9 cellular contexts compared by ENCODE assay signal in the genomic region with DNA sequence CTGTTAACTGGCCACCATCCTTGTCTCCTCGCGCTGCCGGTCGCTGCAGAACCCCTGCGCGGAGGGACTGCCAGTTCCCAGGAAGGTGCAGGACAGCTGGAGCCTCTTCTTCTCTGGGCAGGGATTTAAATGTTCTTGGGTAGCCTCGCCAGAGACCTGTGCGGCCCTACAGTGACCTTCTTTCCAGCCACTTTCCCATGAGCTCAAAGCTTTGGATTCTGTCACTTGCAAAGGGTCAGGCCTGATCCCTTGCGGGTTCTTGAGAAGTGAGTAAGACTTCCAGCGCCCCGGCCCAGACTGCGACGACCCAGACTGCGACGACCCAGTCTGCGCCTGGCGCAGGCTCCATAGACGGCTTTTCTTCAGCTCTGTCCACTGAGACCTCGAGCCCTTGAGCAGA. TPM values are rescaled to one million over a fixed set of nuclear protein-coding genes. Genes with fewer than 3 reads are reported as not detected.
DNase-seq lines count a peak whose midpoint lies in the region; ATAC-seq and TF ChIP-seq lines count a peak whose summit lies in the region.
"Had no signal": no experiment of that assay in that cellular context is flagged by ENCODE, and none has a peak within 500 bp of the region (broad histone marks: within the 10 kb centered on the region; RNA-seq: fewer than 3 reads in every experiment).

No MANE protein-coding gene starts in this region.

- intact Hi-C loops in CD8-positive, alpha-beta T cell (cut with DNase I, micrococcal nuclease) = loop anchor here in 1 of 2 experiments (10.0 kb wide), 1 partner anchor 563 kb away; a partner anchor contains a TSS
- intact Hi-C loops in psoas muscle (cut with DNase I) = loop anchor here in 1 of 2 donors (10.0 kb wide), 1 partner anchor 73 kb away; no protein-coding TSS in a partner anchor

- H3K9me3 ChIP-seq in CD8-positive, alpha-beta T cell (ENCODE audit: low read length) = no peaks in the 10 kb centered on the region
- H3K9me3 ChIP-seq in endodermal cell (ENCODE audit: control insufficient read depth, low read length) (no peaks in the 10 kb centered on the region), psoas muscle (no peaks in the 10 kb centered on the region)

- no peaks in the 10 kb centered on the region for H3K27me3 Mint-ChIP-seq in CD8-positive, alpha-beta T cell (ENCODE audit: low read depth)
- peaks cover 3% of the 10 kb centered on the region for H3K27me3 Mint-ChIP-seq in endodermal cell (ENCODE audit: insufficient read depth)

- H3K9me3 Mint-ChIP-seq in CD8-positive, alpha-beta T cell = no peaks in the 10 kb centered on the region
- no peaks in the 10 kb centered on the region for H3K9me3 Mint-ChIP-seq in endodermal cell

- POLR2A ChIA-PET in CD8-positive, alpha-beta T cell (lab: Charles Lee) = interaction anchor here (0.6 to 8.5 kb wide), 22 partner anchors 9 to 344 kb away, joined by 3 to 145 read pairs (median 6); a partner anchor contains a TSS

- peak in 6 of 7 experiments; percentile 18 to 72 (median 46) for DNase-seq in CD8-positive, alpha-beta T cell
- DNase-seq in activated CD4-positive, alpha-beta T cell treated with anti-CD3 and anti-CD28 coated beads for 48 hours = peak; percentile 53
- DNase-seq in endodermal cell (peak; percentile 64), psoas muscle (peak in 1 of 2 donors; percentile 64), Ammon's horn (ENCODE audit: low spot score) (no peak)

- H3K27ac ChIP-seq in CD8-positive, alpha-beta T cell (ENCODE audit: low read depth, low read length) = peak overlapping the region; percentile 94
- no peak overlapping the region for H3K27ac ChIP-seq in endodermal cell (ENCODE audit: low read depth, low read length)
- peak overlapping the region; percentile 91 for H3K27ac ChIP-seq in psoas muscle

- CTCF ChIA-PET in CD8-positive, alpha-beta T cell (lab: Charles Lee) = interaction anchor here (0.7 to 5.5 kb wide), 23 partner anchors 10 to 301 kb away, joined by 3 to 54 read pairs (median 5); a partner anchor contains a TSS

- H3K4me3 Mint-ChIP-seq in CD8-positive, alpha-beta T cell = peak overlapping the region; percentile 94
- peak overlapping the region; percentile 94 for H3K4me3 Mint-ChIP-seq in endodermal cell

- 91 to 92% methylated on average over 15 to 19 of the region's 19 CpGs for WGBS in endodermal cell (ENCODE audit: insufficient coverage in 1 of 2, insufficient read length in 1 of 2), 2 experiments
- 55 to 82% (median 78%) methylated on average over 19 of the region's 19 CpGs for WGBS in psoas muscle, 3 donors

- TF ChIP-seq CTCF in CD8-positive, alpha-beta T cell (IDR thresholded peaks at IDR 0.05) = no peak
- TF ChIP-seq CTCF in endodermal cell (conservative IDR thresholded peaks at IDR 0.05) (no peak), psoas muscle (IDR thresholded peaks at IDR 0.05) (no peak)

- TF ChIP-seq POLR2A in GM18505 (IDR thresholded peaks at IDR 0.05; ENCODE audit: borderline replicate concordance, extremely low read depth, insufficient read depth, insufficient read length) = no peak

- H3K9ac ChIP-seq in endodermal cell (ENCODE audit: extremely low read depth, low read length, poor library complexity, severe bottlenecking) = no peak overlapping the region

- H3K36me3 Mint-ChIP-seq in CD8-positive, alpha-beta T cell = peaks cover 49% of the 10 kb centered on the region
- H3K36me3 Mint-ChIP-seq in endodermal cell (ENCODE audit: low read depth) = no peaks in the 10 kb centered on the region

- no peaks in the 10 kb centered on the region for H3K36me3 ChIP-seq in CD8-positive, alpha-beta T cell (ENCODE audit: insufficient read depth, low read length)
- H3K36me3 ChIP-seq in endodermal cell (ENCODE audit: control insufficient read depth, insufficient read depth, low read length) (no peaks in the 10 kb centered on the region), psoas muscle (ENCODE audit: insufficient read depth in 1 of 2, low read depth in 1 of 2) (no peaks in the 10 kb centered on the region)

- H3K27me3 ChIP-seq in CD8-positive, alpha-beta T cell (ENCODE audit: insufficient read depth, low read length) = no peaks in the 10 kb centered on the region
- no peaks in the 10 kb centered on the region for H3K27me3 ChIP-seq in endodermal cell (ENCODE audit: control insufficient read depth, insufficient read depth, low read length, poor library complexity, severe bottlenecking)
- no peaks in the 10 kb centered on the region for H3K27me3 ChIP-seq in psoas muscle (ENCODE audit: insufficient read depth in 3 of 3, low read length in 2 of 3)

- peak overlapping the region; percentile 100 for H3K27ac Mint-ChIP-seq in CD8-positive, alpha-beta T cell
- no peak overlapping the region for H3K27ac Mint-ChIP-seq in endodermal cell

- H3K4me1 Mint-ChIP-seq in CD8-positive, alpha-beta T cell (ENCODE audit: low read depth) = peaks cover 64% of the 10 kb centered on the region
- H3K4me1 Mint-ChIP-seq in endodermal cell = peaks cover 18% of the 10 kb centered on the region

- H3K4me1 ChIP-seq in CD8-positive, alpha-beta T cell (ENCODE audit: insufficient read depth, low read length) = peaks cover 46% of the 10 kb centered on the region
- peaks cover 8% of the 10 kb centered on the region for H3K4me1 ChIP-seq in endodermal cell (ENCODE audit: control insufficient read depth, insufficient read depth, low read length)
- peaks cover 19% of the 10 kb centered on the region for H3K4me1 ChIP-seq in psoas muscle

- no peak for ATAC-seq in CD8-positive, alpha-beta T cell
- ATAC-seq in psoas muscle = peak in 3 of 4 donors; percentile 13 to 34 (median 18)
- ATAC-seq in HG03045 (IDR thresholded peaks at IDR 0.05; ENCODE audit: unreplicated experiment) = no peak
- ATAC-seq in GM18505 (IDR thresholded peaks at IDR 0.05; ENCODE audit: unreplicated experiment) = no peak
- no peak for ATAC-seq in HG03342 (IDR thresholded peaks at IDR 0.05; ENCODE audit: unreplicated experiment)

- H3K4me3 ChIP-seq in CD8-positive, alpha-beta T cell (ENCODE audit: low read depth, low read length) = peak overlapping the region; percentile 92
- H3K4me3 ChIP-seq in endodermal cell (ENCODE audit: low read length) (peak overlapping the region; percentile 95), psoas muscle (peak overlapping the region; percentile 89)

RNA-seq across cellular contexts. Expression of a gene that starts 1.4 kb away (rescaled TPM):
- 10 to 100 TPM; 46.7 to 47.0 TPM for total RNA-seq in CD8-positive, alpha-beta T cell
- 10 to 100 TPM; 12.4 TPM for total RNA-seq in endodermal cell
- polyA plus RNA-seq in endodermal cell (2013, experiment 1 of 2) = 5.5 TPM
- polyA plus RNA-seq in endodermal cell (2013, experiment 2 of 2) = 7.3 TPM
- total RNA-seq in psoas muscle = 10 to 100 TPM; 14.5 to 23.7 (median 20.0) TPM
- 1 to 10 TPM; 1.7 to 9.4 (median 2.0) TPM for polyA plus RNA-seq in psoas muscle

RNA-seq across cellular contexts. Expression of a gene that starts 47.3 kb away (rescaled TPM):
- not detected for total RNA-seq in CD8-positive, alpha-beta T cell
- total RNA-seq in endodermal cell = not detected
- polyA plus RNA-seq in endodermal cell (2013, experiment 1 of 2) = not detected
- not detected for polyA plus RNA-seq in endodermal cell (2013, experiment 2 of 2)
- total RNA-seq in psoas muscle = not detected
- not detected for polyA plus RNA-seq in psoas muscle
- total RNA-seq: T-helper 1 cell treated with Interleukin-12 subunit alpha and Interleukin-12 subunit beta and Interleukin-4 antibody, amounts not matched to agents 30 ng/mL and 1 ng/mL, for 36 hours had no signal

Comparison
In these comparisons a context has a peak if more than half of its experiments do, and no peak if none do; other contexts are left out.
1. ATAC-seq: peak in psoas muscle (3 of 4); none in CD8-positive, alpha-beta T cell (single experiment), HG03045 (single experiment), GM18505 (single experiment) and HG03342 (single experiment).
2. Peak in every context shown above with its lines, with median percentiles within 50 percentile points of each other: H3K4me3 ChIP-seq.